In genomic region chr6:158826819-158827501, GRCh38 we compare ENCODE assay signal across 13 cellular contexts. TPM values are rescaled to one million over a fixed set of nuclear protein-coding genes. Genes with fewer than 3 reads are reported as not detected.
DNase-seq lines count a peak whose midpoint lies in the region; ATAC-seq and TF ChIP-seq lines count a peak whose summit lies in the region.
"Had no signal": no experiment of that assay in that cellular context is flagged by ENCODE, and none has a peak within 500 bp of the region (broad histone marks: within the 10 kb centered on the region; RNA-seq: fewer than 3 reads in every experiment).

No MANE protein-coding gene starts in this region.

- no peak overlapping the region for H3K27ac Mint-ChIP-seq in T-helper 2 cell treated with Interferon-gamma antibody and Interleukin-4, amounts not matched to agents 5 μg/mL and 100 μg/mL, for 36 hours
- H3K27ac Mint-ChIP-seq: activated CD4-positive, alpha-beta T cell treated with anti-CD3 and anti-CD28 coated beads for 36 hours had no signal

- ATAC-seq in HG03108 (IDR thresholded peaks at IDR 0.05; ENCODE audit: unreplicated experiment) (peak; percentile 80), gastrocnemius medialis (no peak)
- ATAC-seq: activated CD4-positive, alpha-beta T cell treated with anti-CD3 and anti-CD28 coated beads for 36 hours had no signal

- no peaks in the 10 kb centered on the region for H3K9me3 ChIP-seq in gastrocnemius medialis
- H3K9me3 ChIP-seq: tibial artery had no signal

- no peaks in the 10 kb centered on the region for H3K27me3 Mint-ChIP-seq in T-helper 2 cell treated with Interferon-gamma antibody and Interleukin-4, amounts not matched to agents 5 μg/mL and 100 μg/mL, for 36 hours (ENCODE audit: low read depth)
- H3K27me3 Mint-ChIP-seq: activated CD4-positive, alpha-beta T cell treated with anti-CD3 and anti-CD28 coated beads for 36 hours; CD8-positive, alpha-beta memory T cell had no signal

- TF ChIP-seq CTCF in GM13977 (IDR thresholded peaks at IDR 0.05; ENCODE audit: extremely low read depth, insufficient read depth, missing control alignments) (no peak), GM20000 (IDR thresholded peaks at IDR 0.05; ENCODE audit: extremely low read depth, missing control alignments) (no peak), gastrocnemius medialis (IDR thresholded peaks at IDR 0.05 in 4 of 5, conservative IDR thresholded peaks at IDR 0.05 in 1 of 5) (no peak)

- peaks cover 7% of the 10 kb centered on the region for H3K4me1 Mint-ChIP-seq in T-helper 2 cell treated with Interferon-gamma antibody and Interleukin-4, amounts not matched to agents 5 μg/mL and 100 μg/mL, for 36 hours (ENCODE audit: low read depth)

- TF ChIP-seq POLR2A in gastrocnemius medialis (IDR thresholded peaks at IDR 0.05), result no peak

- no peaks in the 10 kb centered on the region for H3K36me3 ChIP-seq in gastrocnemius medialis
- H3K36me3 ChIP-seq: tibial artery had no signal

- H3K36me3 Mint-ChIP-seq in T-helper 2 cell treated with Interferon-gamma antibody and Interleukin-4, amounts not matched to agents 5 μg/mL and 100 μg/mL, for 36 hours (ENCODE audit: low read depth), result no peaks in the 10 kb centered on the region
- H3K36me3 Mint-ChIP-seq: CD8-positive, alpha-beta memory T cell had no signal

- no peak overlapping the region for H3K4me3 Mint-ChIP-seq in T-helper 2 cell treated with Interferon-gamma antibody and Interleukin-4, amounts not matched to agents 5 μg/mL and 100 μg/mL, for 36 hours
- H3K4me3 Mint-ChIP-seq: activated CD4-positive, alpha-beta T cell treated with anti-CD3 and anti-CD28 coated beads for 36 hours; CD8-positive, alpha-beta memory T cell had no signal

- intact Hi-C loops in gastrocnemius medialis (cut with DNase I; ENCODE audit: low total_unique reads), result no loop called here

- H3K9me3 Mint-ChIP-seq in T-helper 2 cell treated with Interferon-gamma antibody and Interleukin-4, amounts not matched to agents 5 μg/mL and 100 μg/mL, for 36 hours, result no peaks in the 10 kb centered on the region
- H3K9me3 Mint-ChIP-seq: CD8-positive, alpha-beta memory T cell had no signal

- H3K27ac ChIP-seq in gastrocnemius medialis, result peak overlapping the region in 1 of 4 donors; percentile 40
- H3K27ac ChIP-seq: tibial artery had no signal

- no peaks in the 10 kb centered on the region for H3K27me3 ChIP-seq in gastrocnemius medialis
- H3K27me3 ChIP-seq: tibial artery had no signal

- no peaks in the 10 kb centered on the region for H3K4me1 ChIP-seq in gastrocnemius medialis
- H3K4me1 ChIP-seq: tibial artery had no signal

- H3K4me3 ChIP-seq in gastrocnemius medialis, result no peak overlapping the region
- H3K4me3 ChIP-seq: tibial artery had no signal

- in situ Hi-C loops in GM13977 (cut with MboI; ENCODE audit: low pct_unique_long_range_greater_than_20kb, low sequenced_read_pairs, unreplicated experiment) (no loop called here), gastrocnemius medialis (cut with MboI; ENCODE audit: low sequenced_read_pairs in 4 of 4) (no loop called here)

- DNase-seq in GM13977 (ENCODE audit: low spot score), result peak; percentile 45
- DNase-seq in GM20000 (ENCODE audit: low spot score), result peak; percentile 63
- peak; percentile 18 for DNase-seq in dermis blood vessel endothelial cell
- DNase-seq in HT-29 (ENCODE audit: low spot score), result no peak
- no peak for DNase-seq in T-helper 1 cell
- no peak for DNase-seq in T-helper 2 cell treated with Interferon-gamma antibody and Interleukin-4, amounts not matched to agents 5 μg/mL and 100 μg/mL, for 36 hours (ENCODE audit: low spot score)
- DNase-seq in gastrocnemius medialis, result no peak
- DNase-seq: activated CD4-positive, alpha-beta T cell treated with anti-CD3 and anti-CD28 coated beads for 36 hours; amniotic stem cell; CD8-positive, alpha-beta memory T cell; SHP77 treated with DMSO at 0.1 percent for 48 hours; tibial artery had no signal

RNA-seq across cellular contexts. Expression of gene EZR, which starts 7.8 kb away (rescaled TPM):
- 90.7 and 105 TPM in 2 replicates for total RNA-seq in dermis blood vessel endothelial cell
- 277 and 282 TPM in 2 replicates for total RNA-seq in HT-29 (2014; rRNA removed; shearing (Covaris generic))
- total RNA-seq in gastrocnemius medialis, result 10 to 100 TPM; 18.1 to 54.1 (median 33.6) TPM

Comparison
In these comparisons a context has a peak if more than half of its experiments do, and no peak if none do; other contexts are left out.
1. DNase-seq: peak in GM13977 (single experiment), GM20000 (single experiment) and dermis blood vessel endothelial cell (single experiment); none in HT-29 (single experiment), T-helper 1 cell (0 of 5), T-helper 2 cell treated with Interferon-gamma antibody and Interleukin-4, amounts not matched to agents 5 μg/mL and 100 μg/mL, for 36 hours (single experiment) and gastrocnemius medialis (0 of 2).